In genomic region chr19:15463865-15464371, GRCh38 we compare ENCODE assay signal across 1 cellular context.
TF ChIP-seq lines count a peak whose summit lies in the region.

No MANE protein-coding gene starts in this region.

TF ChIP-seq in K562, 482 proteins besides CTCF, POLR2A, EP300 and RAD21:
- TF ChIP-seq, protein P1, sequence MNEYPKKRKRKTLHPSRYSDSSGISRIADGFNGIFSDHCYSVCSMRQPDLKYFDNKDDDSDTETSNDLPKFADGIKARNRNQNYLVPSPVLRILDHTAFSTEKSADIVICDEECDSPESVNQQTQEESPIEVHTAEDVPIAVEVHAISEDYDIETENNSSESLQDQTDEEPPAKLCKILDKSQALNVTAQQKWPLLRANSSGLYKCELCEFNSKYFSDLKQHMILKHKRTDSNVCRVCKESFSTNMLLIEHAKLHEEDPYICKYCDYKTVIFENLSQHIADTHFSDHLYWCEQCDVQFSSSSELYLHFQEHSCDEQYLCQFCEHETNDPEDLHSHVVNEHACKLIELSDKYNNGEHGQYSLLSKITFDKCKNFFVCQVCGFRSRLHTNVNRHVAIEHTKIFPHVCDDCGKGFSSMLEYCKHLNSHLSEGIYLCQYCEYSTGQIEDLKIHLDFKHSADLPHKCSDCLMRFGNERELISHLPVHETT (CRISPR knock-in tag; conservative IDR thresholded peaks at IDR 0.05 in 1 of 2, IDR thresholded peaks at IDR 0.05 in 1 of 2) = no peak
- TF ChIP-seq GABPA (tag; conservative IDR thresholded peaks at IDR 0.05; ENCODE audit: low read depth) = peak; percentile 55
- TF ChIP-seq YY1 (IDR thresholded peaks at IDR 0.05; ENCODE audit: borderline replicate concordance in 1 of 3, control insufficient read depth in 1 of 3, extremely low read depth in 1 of 3, insufficient read depth in 3 of 3, insufficient read length in 1 of 3, insufficient replicate concordance in 2 of 3, low read depth in 1 of 3, low read length in 2 of 3) = peak in 1 of 3 experiments; percentile 7
